ENCODE assay signal across 1 cellular context in the genomic region with DNA sequence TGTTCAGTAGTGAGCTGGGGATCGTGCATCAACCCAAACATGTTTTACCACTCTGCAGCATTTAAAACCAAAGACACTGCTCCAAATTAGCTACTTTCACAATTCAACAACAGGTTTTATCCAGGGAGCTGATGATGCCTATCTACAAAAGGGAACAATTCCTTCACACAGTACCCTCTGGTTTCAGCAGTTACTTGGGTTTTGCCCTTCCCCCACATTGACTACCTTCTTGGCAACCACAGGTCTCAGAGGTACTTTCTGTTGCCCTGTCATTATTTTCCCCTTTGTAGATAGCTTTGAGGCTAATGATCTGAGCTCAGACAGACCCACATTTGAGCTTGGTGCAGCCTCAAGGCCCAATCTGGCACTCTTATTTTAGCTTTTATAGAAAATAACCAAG.
TF ChIP-seq lines count a peak whose summit lies in the region.

No MANE protein-coding gene starts in this region.

TF ChIP-seq in GM12878, 131 proteins besides CTCF, POLR2A, EP300 and RAD21 (continued from another document):
- TF ChIP-seq BACH1 (IDR thresholded peaks at IDR 0.05; ENCODE audit: borderline replicate concordance) (no peak), MEF2B (IDR thresholded peaks at IDR 0.05; ENCODE audit: partially characterized antibody, poor library complexity, severe bottlenecking) (peak; percentile 44), IKZF1 (conservative IDR thresholded peaks at IDR 0.05) (peak; percentile 70), NBN (IDR thresholded peaks at IDR 0.05) (peak; percentile 80), JUNB (IDR thresholded peaks at IDR 0.05) (no peak), YBX1 (IDR thresholded peaks at IDR 0.05) (no peak), CHD2 (IDR thresholded peaks at IDR 0.05; ENCODE audit: borderline replicate concordance, low read depth, low read length) (peak; percentile 56; the same call in 1 of the 2 replicates), ZNF24 (IDR thresholded peaks at IDR 0.05) (no peak), SIN3A (IDR thresholded peaks at IDR 0.05; ENCODE audit: low read depth, low read length) (no peak), NRF1 (conservative IDR thresholded peaks at IDR 0.05; ENCODE audit: low read depth, low read length) (no peak), BCL11A (IDR thresholded peaks at IDR 0.05; ENCODE audit: low read depth, low read length) (peak; percentile 65; the same call in 1 of the 2 replicates), CBX3 (IDR thresholded peaks at IDR 0.05; ENCODE audit: borderline replicate concordance, low read depth) (no peak), GATAD2B (conservative IDR thresholded peaks at IDR 0.05; ENCODE audit: low read depth) (peak; percentile 65; the same call in 1 of the 2 replicates), LARP7 (IDR thresholded peaks at IDR 0.05) (no peak), DPF2 (IDR thresholded peaks at IDR 0.05) (0 out of 2 replicates have a peak, but pooled peaks have one; percentile 37), RUNX3 (IDR thresholded peaks at IDR 0.05; ENCODE audit: low read length) (peak; percentile 70), MTA2 (IDR thresholded peaks at IDR 0.05; ENCODE audit: low read depth) (peak; percentile 84), ELK1 (IDR thresholded peaks at IDR 0.05; ENCODE audit: low read depth, low read length) (no peak)
- TF ChIP-seq, protein P1, sequence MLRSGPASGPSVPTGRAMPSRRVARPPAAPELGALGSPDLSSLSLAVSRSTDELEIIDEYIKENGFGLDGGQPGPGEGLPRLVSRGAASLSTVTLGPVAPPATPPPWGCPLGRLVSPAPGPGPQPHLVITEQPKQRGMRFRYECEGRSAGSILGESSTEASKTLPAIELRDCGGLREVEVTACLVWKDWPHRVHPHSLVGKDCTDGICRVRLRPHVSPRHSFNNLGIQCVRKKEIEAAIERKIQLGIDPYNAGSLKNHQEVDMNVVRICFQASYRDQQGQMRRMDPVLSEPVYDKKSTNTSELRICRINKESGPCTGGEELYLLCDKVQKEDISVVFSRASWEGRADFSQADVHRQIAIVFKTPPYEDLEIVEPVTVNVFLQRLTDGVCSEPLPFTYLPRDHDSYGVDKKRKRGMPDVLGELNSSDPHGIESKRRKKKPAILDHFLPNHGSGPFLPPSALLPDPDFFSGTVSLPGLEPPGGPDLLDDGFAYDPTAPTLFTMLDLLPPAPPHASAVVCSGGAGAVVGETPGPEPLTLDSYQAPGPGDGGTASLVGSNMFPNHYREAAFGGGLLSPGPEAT (IDR thresholded peaks at IDR 0.05; ENCODE audit: low read depth) = peak; percentile 83
- TF ChIP-seq, protein P2, sequence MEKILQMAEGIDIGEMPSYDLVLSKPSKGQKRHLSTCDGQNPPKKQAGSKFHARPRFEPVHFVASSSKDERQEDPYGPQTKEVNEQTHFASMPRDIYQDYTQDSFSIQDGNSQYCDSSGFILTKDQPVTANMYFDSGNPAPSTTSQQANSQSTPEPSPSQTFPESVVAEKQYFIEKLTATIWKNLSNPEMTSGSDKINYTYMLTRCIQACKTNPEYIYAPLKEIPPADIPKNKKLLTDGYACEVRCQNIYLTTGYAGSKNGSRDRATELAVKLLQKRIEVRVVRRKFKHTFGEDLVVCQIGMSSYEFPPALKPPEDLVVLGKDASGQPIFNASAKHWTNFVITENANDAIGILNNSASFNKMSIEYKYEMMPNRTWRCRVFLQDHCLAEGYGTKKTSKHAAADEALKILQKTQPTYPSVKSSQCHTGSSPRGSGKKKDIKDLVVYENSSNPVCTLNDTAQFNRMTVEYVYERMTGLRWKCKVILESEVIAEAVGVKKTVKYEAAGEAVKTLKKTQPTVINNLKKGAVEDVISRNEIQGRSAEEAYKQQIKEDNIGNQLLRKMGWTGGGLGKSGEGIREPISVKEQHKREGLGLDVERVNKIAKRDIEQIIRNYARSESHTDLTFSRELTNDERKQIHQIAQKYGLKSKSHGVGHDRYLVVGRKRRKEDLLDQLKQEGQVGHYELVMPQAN (conservative IDR thresholded peaks at IDR 0.05) = no peak
- TF ChIP-seq, protein P3, sequence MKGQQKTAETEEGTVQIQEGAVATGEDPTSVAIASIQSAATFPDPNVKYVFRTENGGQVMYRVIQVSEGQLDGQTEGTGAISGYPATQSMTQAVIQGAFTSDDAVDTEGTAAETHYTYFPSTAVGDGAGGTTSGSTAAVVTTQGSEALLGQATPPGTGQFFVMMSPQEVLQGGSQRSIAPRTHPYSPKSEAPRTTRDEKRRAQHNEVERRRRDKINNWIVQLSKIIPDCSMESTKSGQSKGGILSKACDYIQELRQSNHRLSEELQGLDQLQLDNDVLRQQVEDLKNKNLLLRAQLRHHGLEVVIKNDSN (IDR thresholded peaks at IDR 0.05; ENCODE audit: borderline replicate concordance, extremely low read length, insufficient read depth, low read depth, low read length) = no peak
- TF ChIP-seq, protein P4, sequence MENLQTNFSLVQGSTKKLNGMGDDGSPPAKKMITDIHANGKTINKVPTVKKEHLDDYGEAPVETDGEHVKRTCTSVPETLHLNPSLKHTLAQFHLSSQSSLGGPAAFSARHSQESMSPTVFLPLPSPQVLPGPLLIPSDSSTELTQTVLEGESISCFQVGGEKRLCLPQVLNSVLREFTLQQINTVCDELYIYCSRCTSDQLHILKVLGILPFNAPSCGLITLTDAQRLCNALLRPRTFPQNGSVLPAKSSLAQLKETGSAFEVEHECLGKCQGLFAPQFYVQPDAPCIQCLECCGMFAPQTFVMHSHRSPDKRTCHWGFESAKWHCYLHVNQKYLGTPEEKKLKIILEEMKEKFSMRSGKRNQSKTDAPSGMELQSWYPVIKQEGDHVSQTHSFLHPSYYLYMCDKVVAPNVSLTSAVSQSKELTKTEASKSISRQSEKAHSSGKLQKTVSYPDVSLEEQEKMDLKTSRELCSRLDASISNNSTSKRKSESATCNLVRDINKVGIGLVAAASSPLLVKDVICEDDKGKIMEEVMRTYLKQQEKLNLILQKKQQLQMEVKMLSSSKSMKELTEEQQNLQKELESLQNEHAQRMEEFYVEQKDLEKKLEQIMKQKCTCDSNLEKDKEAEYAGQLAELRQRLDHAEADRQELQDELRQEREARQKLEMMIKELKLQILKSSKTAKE (IDR thresholded peaks at IDR 0.05; ENCODE audit: low read depth, poor library complexity, severe bottlenecking) = peak; percentile 35
- TF ChIP-seq, protein P5, sequence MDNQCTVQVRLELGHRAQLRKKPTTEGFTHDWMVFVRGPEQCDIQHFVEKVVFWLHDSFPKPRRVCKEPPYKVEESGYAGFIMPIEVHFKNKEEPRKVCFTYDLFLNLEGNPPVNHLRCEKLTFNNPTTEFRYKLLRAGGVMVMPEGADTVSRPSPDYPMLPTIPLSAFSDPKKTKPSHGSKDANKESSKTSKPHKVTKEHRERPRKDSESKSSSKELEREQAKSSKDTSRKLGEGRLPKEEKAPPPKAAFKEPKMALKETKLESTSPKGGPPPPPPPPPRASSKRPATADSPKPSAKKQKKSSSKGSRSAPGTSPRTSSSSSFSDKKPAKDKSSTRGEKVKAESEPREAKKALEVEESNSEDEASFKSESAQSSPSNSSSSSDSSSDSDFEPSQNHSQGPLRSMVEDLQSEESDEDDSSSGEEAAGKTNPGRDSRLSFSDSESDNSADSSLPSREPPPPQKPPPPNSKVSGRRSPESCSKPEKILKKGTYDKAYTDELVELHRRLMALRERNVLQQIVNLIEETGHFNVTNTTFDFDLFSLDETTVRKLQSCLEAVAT (IDR thresholded peaks at IDR 0.05) = peak; percentile 43; the same call in 1 of the 2 replicates
